ENCODE assay signal across 22 cellular contexts in genomic region chr1:218930000-218930399, GRCh38.
"Had no signal": no experiment of that assay in that cellular context is flagged by ENCODE, and none has a peak within 500 bp of the region (broad histone marks: within the 10 kb centered on the region; RNA-seq: fewer than 3 reads in every experiment).

No MANE protein-coding gene starts in this region.

- ATAC-seq: effector memory CD8-positive, alpha-beta T cell; foreskin keratinocyte; gastroesophageal sphincter; left cardiac atrium; left lung; naive thymus-derived CD4-positive, alpha-beta T cell; stimulated activated effector memory CD8-positive, alpha-beta T cell treated with anti-CD3 and anti-CD28 coated beads, Interleukin-12 subunit alpha, Interleukin-12 subunit beta, amount 100 ng/mL, for 72 hours had no signal

- H3K4me1 ChIP-seq: foreskin keratinocyte, gastroesophageal sphincter, left lung, prostate gland, right atrium auricular region, sigmoid colon, stomach, testis, tibial artery had no signal

- H3K4me2 ChIP-seq: neural progenitor cell had no signal

- H2AFZ ChIP-seq: neural progenitor cell had no signal

- DNase-seq: effector memory CD8-positive, alpha-beta T cell; foreskin keratinocyte; heart left ventricle; hippocampal formation; left cardiac atrium; left lung; mesendoderm; midbrain; naive thymus-derived CD4-positive, alpha-beta T cell; sigmoid colon; stimulated activated CD4-positive, alpha-beta T cell treated with anti-CD3 and anti-CD28 coated beads, Interleukin-2, amount 100 ng/mL, for 24 hours; stimulated activated CD4-positive, alpha-beta T cell treated with anti-CD3 and anti-CD28 coated beads, Interleukin-4, amount 100 ng/mL, for 24 hours; stimulated activated naive CD4-positive, alpha-beta T cell treated with Interleukin-2 at 50 U/mL for 16 hours; stomach; testis; tibial artery had no signal

- H3K36me3 ChIP-seq: gastroesophageal sphincter, heart left ventricle, left lung, neural progenitor cell, prostate gland, right atrium auricular region, sigmoid colon, stomach, tibial artery had no signal

- H3K9ac ChIP-seq: neural progenitor cell had no signal

- H3K4me3 ChIP-seq: coronary artery, gastroesophageal sphincter, heart left ventricle, left lung, neural progenitor cell, prostate gland, right atrium auricular region, sigmoid colon, stomach, testis, tibial artery had no signal

- H3K27me3 ChIP-seq: foreskin keratinocyte, gastroesophageal sphincter, heart left ventricle, left lung, neural progenitor cell, right atrium auricular region, sigmoid colon, stomach, testis, tibial artery had no signal

- H3K9me3 ChIP-seq: prostate gland, sigmoid colon, testis had no signal

- H3K27ac ChIP-seq: coronary artery, foreskin keratinocyte, gastroesophageal sphincter, heart left ventricle, left lung, neural progenitor cell, prostate gland, right atrium auricular region, testis, tibial artery had no signal
